ENCODE assay signal across 8 cellular contexts in genomic region chr4:68175562-68176155, GRCh38. TPM values are rescaled to one million over a fixed set of nuclear protein-coding genes. Genes with fewer than 3 reads are reported as not detected.
DNase-seq lines count a peak whose midpoint lies in the region; ATAC-seq, FAIRE-seq and TF ChIP-seq lines count a peak whose summit lies in the region.

No MANE protein-coding gene starts in this region.

- H3K4me1 ChIP-seq in H9 (ENCODE audit: insufficient read depth, low read length), result no peaks in the 10 kb centered on the region
- H3K4me1 ChIP-seq in MM.1S (ENCODE audit: low read length), result no peaks in the 10 kb centered on the region
- H3K4me1 ChIP-seq in H1 (replicated peaks in 1 of 4; ENCODE audit: control insufficient read depth in 3 of 4, insufficient read depth in 4 of 4, low read length in 3 of 4), result no peaks in the 10 kb centered on the region

- FAIRE-seq in H1 (lab: Jason Lieb, UNC), result peak; percentile 81

- no peak overlapping the region for H3K9ac ChIP-seq in H9 (ENCODE audit: extremely low read depth, insufficient read length, low read length)
- no peak overlapping the region for H3K9ac ChIP-seq in MM.1S (ENCODE audit: low read length)
- no peak overlapping the region for H3K9ac ChIP-seq in H1 (replicated peaks in 1 of 4; ENCODE audit: extremely low read depth in 1 of 4, low read depth in 3 of 4, low read length in 3 of 4)

- H2BK15ac ChIP-seq in H9 (ENCODE audit: low read depth, low read length), result no peak overlapping the region
- H2BK15ac ChIP-seq in H1 (ENCODE audit: low read length), result no peak overlapping the region

- H3F3A ChIP-seq in MM.1S (ENCODE audit: insufficient read depth, low read length), result no peaks in the 10 kb centered on the region

- H3K79me1 ChIP-seq in H9 (ENCODE audit: insufficient read depth, low read depth, low read length, poor library complexity, severe bottlenecking) (no peaks in the 10 kb centered on the region), H1 (ENCODE audit: low read depth, low read length) (no peaks in the 10 kb centered on the region)

- H3K4me3 ChIP-seq in MM.1S (ENCODE audit: low read length) (no peak overlapping the region), H1 (ENCODE audit: extremely low read depth in 1 of 4, insufficient read depth in 2 of 4, low read depth in 3 of 4, low read length in 4 of 4) (no peak overlapping the region)

- DNase-seq in stimulated activated CD4-positive, alpha-beta T cell treated with anti-CD3 and anti-CD28 coated beads, Interleukin-15, amount 100 ng/mL, for 24 hours, result peak; percentile 50
- no peak for DNase-seq in stimulated activated CD4-positive, alpha-beta T cell treated with anti-CD3 and anti-CD28 coated beads, Interleukin-12 subunit alpha, Interleukin-12 subunit beta, amount 100 ng/mL, for 4 hours
- DNase-seq in H9, result peak; percentile 28
- peak; percentile 74 for DNase-seq in MM.1S
- peak; percentile 4 to 19 for DNase-seq in SHP77 (lab: John Stamatoyannopoulos, UW)
- DNase-seq in H1 (ENCODE audit: low read depth in 1 of 2, low spot score in 2 of 2), result no peak
- DNase-seq in naive thymus-derived CD8-positive, alpha-beta T cell, result peak in 6 of 10 donors; percentile 5 to 36 (median 22)

- peak; percentile 94 for TF ChIP-seq RAD21 in H1 (IDR thresholded peaks at IDR 0.05 in 1 of 2, conservative IDR thresholded peaks at IDR 0.05 in 1 of 2; ENCODE audit: low read depth in 2 of 2, low read length in 2 of 2)

- H3K27ac ChIP-seq in H9 (ENCODE audit: insufficient read length, low read depth, low read length), result no peak overlapping the region
- no peak overlapping the region for H3K27ac ChIP-seq in MM.1S (ENCODE audit: low read length)
- no peak overlapping the region for H3K27ac ChIP-seq in H1 (ENCODE audit: low read depth, low read length)

- H4K91ac ChIP-seq in H9 (ENCODE audit: insufficient read length, low read depth, low read length) (no peak overlapping the region), H1 (replicated peaks; ENCODE audit: insufficient read length, low read length) (no peak overlapping the region)

- H2BK12ac ChIP-seq in H9 (ENCODE audit: insufficient read length, low read depth, low read length) (no peak overlapping the region), H1 (ENCODE audit: low read depth, low read length) (no peak overlapping the region)

- H3T11ph ChIP-seq in H9 (ENCODE audit: low read length), result no peak overlapping the region

- H3K23ac ChIP-seq in H9 (ENCODE audit: insufficient read length, low read depth, low read length), result no peak overlapping the region
- no peak overlapping the region for H3K23ac ChIP-seq in H1 (ENCODE audit: insufficient read length)

- H3K36me3 Mint-ChIP-seq in H9 (ENCODE audit: insufficient read depth in 1 of 3, low read depth in 3 of 3), result peaks cover 13 to 26% (median 20%) of the 10 kb centered on the region in 3 experiments
- no peaks in the 10 kb centered on the region for H3K36me3 Mint-ChIP-seq in naive thymus-derived CD8-positive, alpha-beta T cell

- H2BK5ac ChIP-seq in H9 (ENCODE audit: insufficient read length, low read length) (no peak overlapping the region), H1 (ENCODE audit: low read depth, low read length) (no peak overlapping the region)

- no peak overlapping the region for H2AK5ac ChIP-seq in H9 (ENCODE audit: insufficient read length, low read length)
- no peak overlapping the region for H2AK5ac ChIP-seq in H1 (ENCODE audit: low read depth, low read length)

- H3K27ac Mint-ChIP-seq in H9, result no peak overlapping the region
- H3K27ac Mint-ChIP-seq in naive thymus-derived CD8-positive, alpha-beta T cell, result no peak overlapping the region

- H3K27me3 ChIP-seq in H9 (ENCODE audit: insufficient read depth, low read length), result no peaks in the 10 kb centered on the region
- H3K27me3 ChIP-seq in MM.1S (replicated peaks; ENCODE audit: insufficient read depth, low read length), result no peaks in the 10 kb centered on the region
- H3K27me3 ChIP-seq in H1 (replicated peaks in 1 of 4; ENCODE audit: control insufficient read depth in 3 of 4, extremely low read depth in 1 of 4, insufficient read depth in 3 of 4, low read length in 3 of 4), result no peaks in the 10 kb centered on the region

- no peak for TF ChIP-seq POLR2A in H1 (IDR thresholded peaks at IDR 0.05; ENCODE audit: control extremely low read depth in 1 of 2, low read depth in 2 of 2, low read length in 2 of 2)

- no peak overlapping the region for H3K14ac ChIP-seq in H9 (ENCODE audit: insufficient read depth, low read length)
- H3K14ac ChIP-seq in H1 (ENCODE audit: insufficient read length), result no peak overlapping the region

- H3K79me2 ChIP-seq in H9 (ENCODE audit: insufficient read depth, low read length) (no peaks in the 10 kb centered on the region), MM.1S (ENCODE audit: low read length) (no peaks in the 10 kb centered on the region), H1 (ENCODE audit: control insufficient read depth in 1 of 2, insufficient read depth in 2 of 2, low read length in 2 of 2) (no peaks in the 10 kb centered on the region)

- TF ChIP-seq EP300 in H1 (IDR thresholded peaks at IDR 0.05; ENCODE audit: borderline replicate concordance in 1 of 2, low read depth in 2 of 2, low read length in 2 of 2), result no peak

- H3K9me2 ChIP-seq in MM.1S (replicated peaks; ENCODE audit: insufficient read depth, low read length), result no peaks in the 10 kb centered on the region

- H2AFZ ChIP-seq in H9 (ENCODE audit: low read length) (no peak overlapping the region), MM.1S (ENCODE audit: low read length) (no peak overlapping the region), H1 (ENCODE audit: low read length) (no peak overlapping the region)

- no peak overlapping the region for H3K18ac ChIP-seq in H9 (ENCODE audit: insufficient read length, low read depth, low read length)
- no peak overlapping the region for H3K18ac ChIP-seq in H1 (ENCODE audit: extremely low read depth, low read length)

- ATAC-seq in naive thymus-derived CD8-positive, alpha-beta T cell, result peak in 1 of 2 donors; percentile 39
- no peak for ATAC-seq in HG03045 (IDR thresholded peaks at IDR 0.05; ENCODE audit: unreplicated experiment)

- POLR2A ChIA-PET in H1 (lab: Charles Lee; ENCODE audit: partially characterized antibody), result no interaction called here
- POLR2A ChIA-PET in naive thymus-derived CD8-positive, alpha-beta T cell (lab: Charles Lee), result no interaction called here

- H3K56ac ChIP-seq in H9 (ENCODE audit: insufficient read length, low read depth, low read length) (no peak overlapping the region), H1 (replicated peaks; ENCODE audit: insufficient read length, low read depth, low read length) (no peak overlapping the region)

- H2BK20ac ChIP-seq in H9 (ENCODE audit: low read depth, low read length, poor library complexity, severe bottlenecking) (no peak overlapping the region), H1 (ENCODE audit: low read length) (no peak overlapping the region)

- no CpG with 5 or more reads among the region's 6 CpGs for WGBS in H9 (ENCODE audit: extremely low coverage, insufficient read length, low lambda C conversion rate)
- WGBS in H1 (ENCODE audit: extremely low coverage in 1 of 2, insufficient coverage in 1 of 2, insufficient read length in 1 of 2, insufficient replicate concordance in 2 of 2, low coverage in 1 of 2, low lambda C conversion rate in 2 of 2, missing lambda C conversion rate in 1 of 2), 2 experiments, result 46% methylated on average over 6 of the region's 6 CpGs; no CpG with 5 or more reads in 1 of the 2 experiments

- H3K9me3 Mint-ChIP-seq in H9, result peaks cover 27 to 31% of the 10 kb centered on the region in 2 experiments
- H3K9me3 Mint-ChIP-seq in naive thymus-derived CD8-positive, alpha-beta T cell, result no peaks in the 10 kb centered on the region

- H3K4me2 ChIP-seq in H9 (ENCODE audit: insufficient read depth, insufficient read length, low read length), result no peak overlapping the region
- no peak overlapping the region for H3K4me2 ChIP-seq in MM.1S (ENCODE audit: low read depth, low read length)
- no peak overlapping the region for H3K4me2 ChIP-seq in H1 (ENCODE audit: insufficient read depth in 1 of 2, low read depth in 2 of 2, low read length in 2 of 2)

- peaks cover 8% of the 10 kb centered on the region for H3K9me3 ChIP-seq in H9 (ENCODE audit: control insufficient read depth, low read depth, low read length)
- H3K9me3 ChIP-seq in MM.1S (replicated peaks; ENCODE audit: insufficient read depth, low read length), result no peaks in the 10 kb centered on the region
- H3K9me3 ChIP-seq in H1 (ENCODE audit: insufficient read depth in 2 of 2, low read depth in 1 of 2, low read length in 1 of 2), result peaks cover 10 to 13% of the 10 kb centered on the region in 2 experiments; a peak in 3 of 4 replicates

- H3K36me3 ChIP-seq in MM.1S (replicated peaks; ENCODE audit: insufficient read depth, low read length), result no peaks in the 10 kb centered on the region
- H3K36me3 ChIP-seq in H1 (ENCODE audit: control insufficient read depth in 2 of 4, insufficient read depth in 4 of 4, low read length in 3 of 4), result no peaks in the 10 kb centered on the region

- no peaks in the 10 kb centered on the region for H3K23me2 ChIP-seq in H9 (ENCODE audit: insufficient read length, low read depth, low read length, poor library complexity, severe bottlenecking)
- H3K23me2 ChIP-seq in H1 (ENCODE audit: low read depth, low read length), result no peaks in the 10 kb centered on the region

- no peak overlapping the region for H3K4ac ChIP-seq in H9 (ENCODE audit: low read depth, low read length)
- H3K4ac ChIP-seq in H1 (replicated peaks; ENCODE audit: insufficient read length, low read depth, low read length), result no peak overlapping the region

- no peak overlapping the region for H2BK120ac ChIP-seq in H9 (ENCODE audit: low read depth, low read length, poor library complexity, severe bottlenecking)
- H2BK120ac ChIP-seq in H1 (replicated peaks; ENCODE audit: low read depth, low read length), result no peak overlapping the region

- no peaks in the 10 kb centered on the region for H3K4me1 Mint-ChIP-seq in H9
- peaks cover 0 to 7% (median under 1%) of the 10 kb centered on the region in 4 donors for H3K4me1 Mint-ChIP-seq in naive thymus-derived CD8-positive, alpha-beta T cell

- CTCF ChIA-PET in H1 (lab: Charles Lee; ENCODE audit: partially characterized antibody), result interaction anchor here (0.6 to 5.3 kb wide), 35 partner anchors 8 to 307 kb away, joined by 3 to 43 read pairs (median 5); no protein-coding TSS in a partner anchor

- TF ChIP-seq CTCF in H9 (conservative IDR thresholded peaks at IDR 0.05), result peak; percentile 86
- TF ChIP-seq CTCF in MM.1S (IDR thresholded peaks at IDR 0.05; ENCODE audit: low read length), result peak; percentile 74
- peak in 2 of 3 experiments; percentile 60 to 67; a peak in 2 of 4 replicates for TF ChIP-seq CTCF in H1 (IDR thresholded peaks at IDR 0.05; ENCODE audit: control extremely low read depth in 1 of 3, insufficient read depth in 1 of 3, low read depth in 1 of 3, low read length in 3 of 3)

- H3K4me3 Mint-ChIP-seq in H9, result no peak overlapping the region
- no peak overlapping the region for H3K4me3 Mint-ChIP-seq in naive thymus-derived CD8-positive, alpha-beta T cell

- H4K8ac ChIP-seq in H9 (replicated peaks; ENCODE audit: insufficient read length, low read depth, low read length), result no peak overlapping the region
- no peak overlapping the region for H4K8ac ChIP-seq in H1 (ENCODE audit: extremely low read depth, insufficient read depth, low read length)

- no peak overlapping the region for H4K5ac ChIP-seq in H9 (ENCODE audit: insufficient read length, low read depth, low read length)
- no peak overlapping the region for H4K5ac ChIP-seq in H1 (ENCODE audit: insufficient read length, low read depth, low read length)

- no peaks in the 10 kb centered on the region for H3K27me3 Mint-ChIP-seq in H9 (ENCODE audit: low read depth)
- peaks cover 2 to 20% (median 5%) of the 10 kb centered on the region in 5 donors for H3K27me3 Mint-ChIP-seq in naive thymus-derived CD8-positive, alpha-beta T cell

- no peaks in the 10 kb centered on the region for H4K20me1 ChIP-seq in H9 (ENCODE audit: control insufficient read depth, insufficient read depth, insufficient read length)
- no peaks in the 10 kb centered on the region for H4K20me1 ChIP-seq in MM.1S (ENCODE audit: insufficient read depth, low read length)
- no peaks in the 10 kb centered on the region for H4K20me1 ChIP-seq in H1 (replicated peaks in 1 of 2; ENCODE audit: control insufficient read depth in 1 of 2, insufficient read depth in 2 of 2, low read length in 2 of 2)

RNA-seq across cellular contexts. Expression of gene TMPRSS11F, which starts 46.0 kb away (rescaled TPM):
- total RNA-seq in H9 (2021), result not detected in 2 replicates
- not detected in 2 replicates for total RNA-seq in H1 (2021; fragmentation: NEBNext Ultra II Directional; extraction: Animal tissue kit (Norgen Biotek cat#: 25700))
- not detected in 2 replicates for polyA plus RNA-seq in H1 (2011; rRNA removed)
- polyA plus RNA-seq in H1 (2011; cell fraction: cytosol; rRNA removed), result not detected
- polyA plus RNA-seq in H1 (2011; cell fraction: nucleus; rRNA removed), result not detected
- polyA plus RNA-seq in H1 (2012, experiment 1 of 2), result not detected in 4 replicates
- not detected for polyA plus RNA-seq in H1 (2012, experiment 2 of 2)
- 0.04 TPM for polyA plus RNA-seq in H1 (2013, experiment 1 of 2)
- 0.06 TPM for polyA plus RNA-seq in H1 (2013, experiment 2 of 2)
- not detected in 2 replicates for polyA minus RNA-seq in H1 (2011; rRNA and poly(A)+ RNA removed)
- polyA minus RNA-seq in H1 (2011; cell fraction: cytosol; rRNA and poly(A)+ RNA removed), result not detected
- polyA minus RNA-seq in H1 (2011; cell fraction: nucleus; rRNA and poly(A)+ RNA removed), result not detected
- total RNA-seq in naive thymus-derived CD8-positive, alpha-beta T cell, result not detected
- polyA plus RNA-seq in naive thymus-derived CD8-positive, alpha-beta T cell, result not detected

Comparison
In these comparisons a context has a peak if more than half of its experiments do, and no peak if none do; other contexts are left out.
1. DNase-seq: peak in stimulated activated CD4-positive, alpha-beta T cell treated with anti-CD3 and anti-CD28 coated beads, Interleukin-15, amount 100 ng/mL, for 24 hours (single experiment), H9 (single experiment), MM.1S (single experiment), SHP77 (2 of 2) and naive thymus-derived CD8-positive, alpha-beta T cell (6 of 10); none in stimulated activated CD4-positive, alpha-beta T cell treated with anti-CD3 and anti-CD28 coated beads, Interleukin-12 subunit alpha, Interleukin-12 subunit beta, amount 100 ng/mL, for 4 hours (single experiment) and H1 (0 of 2).
2. Peak in every context shown above with its lines, with median percentiles within 50 percentile points of each other: CTCF ChIP-seq.